ENCODE assay signal across 28 cellular contexts in genomic region chr2:8174641-8175257, GRCh38.
DNase-seq lines count a peak whose midpoint lies in the region; ATAC-seq, FAIRE-seq and TF ChIP-seq lines count a peak whose summit lies in the region.
"Had no signal": no experiment of that assay in that cellular context is flagged by ENCODE, and none has a peak within 500 bp of the region (broad histone marks: within the 10 kb centered on the region; RNA-seq: fewer than 3 reads in every experiment).

No MANE protein-coding gene starts in this region.

- peak overlapping the region in 4 of 7 donors; percentile 14 to 82 (median 46) for H3K27ac Mint-ChIP-seq in CD14-positive monocyte
- no peak overlapping the region for H3K27ac Mint-ChIP-seq in activated naive CD8-positive, alpha-beta T cell treated with anti-CD3 and anti-CD28 coated beads for 36 hours
- H3K27ac Mint-ChIP-seq: activated CD4-positive, alpha-beta memory T cell treated with anti-CD3 and anti-CD28 coated beads, Interleukin-2, amount 10 ng/mL, durations not matched to agents 7 days and 5 days; activated naive CD8-positive, alpha-beta T cell treated with anti-CD3 and anti-CD28 coated beads, Interleukin-2, amount 50 U/mL, for 24 hours; CD4-positive, CD25-positive, alpha-beta regulatory T cell; endodermal cell; GM23338 had no signal

- intact Hi-C loops in CD14-positive monocyte (cut with micrococcal nuclease) (loop anchor here (5.0 to 10.0 kb wide), 4 partner anchors 58 to 510 kb away; partner anchors contain the start of gene ID2 (in 1 of the 2)), sciatic nerve (cut with DNase I) (no loop called here), body of pancreas (cut with DNase I) (no loop called here)

- DNase-seq in CD14-positive monocyte (ENCODE audit: low spot score) = no peak
- peak; percentile 91 for DNase-seq in RCC 7860 (ENCODE audit: low spot score)
- DNase-seq in fibroblast of the aortic adventitia (ENCODE audit: low read depth) = peak; percentile 49
- no peak for DNase-seq in sciatic nerve (ENCODE audit: low spot score)
- no peak for DNase-seq in caudate nucleus (lab: John Stamatoyannopoulos, UW)
- no peak for DNase-seq in body of pancreas
- no peak for DNase-seq in NCI-H82 (lab: John Stamatoyannopoulos, UW)
- no peak for DNase-seq in activated naive CD8-positive, alpha-beta T cell treated with anti-CD3 and anti-CD28 coated beads for 36 hours
- DNase-seq: activated CD4-positive, alpha-beta memory T cell treated with anti-CD3 and anti-CD28 coated beads, Interleukin-2, amount 10 ng/mL, durations not matched to agents 7 days and 5 days; activated CD4-positive, CD25-positive, alpha-beta regulatory T cell treated with anti-CD3 and anti-CD28 coated beads, Interleukin-2, amount 50 U/mL, for 72 hours; activated effector memory CD4-positive, alpha-beta T cell treated with anti-CD3 and anti-CD28 coated beads, Interleukin-2, amount 50 U/mL, for 16 hours; activated naive CD8-positive, alpha-beta T cell treated with anti-CD3 and anti-CD28 coated beads, Interleukin-2, amount 50 U/mL, for 24 hours; activated T-cell treated with anti-CD3 and anti-CD28 coated beads for 4 hours; CD4-positive, CD25-positive, alpha-beta regulatory T cell; cortex of kidney; endodermal cell; mammary epithelial cell; NCI-H1436; NCI-H2107; PC-9; SIG-M5; small intestine; stimulated activated CD4-positive, alpha-beta T cell treated with anti-CD3 and anti-CD28 coated beads, Interleukin-2, amount 100 ng/mL, for 24 hours; testis had no signal

- peak; percentile 96 for FAIRE-seq in RCC 7860 (lab: Jason Lieb, UNC)
- FAIRE-seq: G401.6, K562, keratinocyte, small intestine had no signal

- H3K36me3 ChIP-seq in body of pancreas (replicated peaks in 1 of 2; ENCODE audit: insufficient read depth in 1 of 2, low read depth in 2 of 2) = no peaks in the 10 kb centered on the region

- peaks cover 54% of the 10 kb centered on the region for H3K4me1 Mint-ChIP-seq in CD14-positive monocyte
- H3K4me1 Mint-ChIP-seq in activated naive CD8-positive, alpha-beta T cell treated with anti-CD3 and anti-CD28 coated beads for 36 hours = no peaks in the 10 kb centered on the region
- H3K4me1 Mint-ChIP-seq: activated CD4-positive, alpha-beta memory T cell treated with anti-CD3 and anti-CD28 coated beads, Interleukin-2, amount 10 ng/mL, durations not matched to agents 7 days and 5 days had no signal

- no peak overlapping the region for H3K4me3 ChIP-seq in fibroblast of the aortic adventitia (ENCODE audit: low read depth, low read length)
- no peak overlapping the region for H3K4me3 ChIP-seq in body of pancreas
- H3K4me3 ChIP-seq: GM23338, K562, PC-9, testis had no signal

- H3K27me3 Mint-ChIP-seq in CD14-positive monocyte (ENCODE audit: low read depth in 3 of 3) = peaks cover 0 to 3% (median 1%) of the 10 kb centered on the region in 3 donors
- no peaks in the 10 kb centered on the region for H3K27me3 Mint-ChIP-seq in activated naive CD8-positive, alpha-beta T cell treated with anti-CD3 and anti-CD28 coated beads for 36 hours
- H3K27me3 Mint-ChIP-seq: CD4-positive, CD25-positive, alpha-beta regulatory T cell had no signal

- peaks cover 2 to 5% of the 10 kb centered on the region in 2 donors for H3K36me3 Mint-ChIP-seq in CD14-positive monocyte
- peaks cover 2% of the 10 kb centered on the region for H3K36me3 Mint-ChIP-seq in activated naive CD8-positive, alpha-beta T cell treated with anti-CD3 and anti-CD28 coated beads for 36 hours
- H3K36me3 Mint-ChIP-seq: CD4-positive, CD25-positive, alpha-beta regulatory T cell had no signal

- TF ChIP-seq CTCF in CD14-positive monocyte (IDR thresholded peaks at IDR 0.05) (no peak), fibroblast of the aortic adventitia (IDR thresholded peaks at IDR 0.05; ENCODE audit: insufficient read depth, low read length) (no peak), body of pancreas (IDR thresholded peaks at IDR 0.05) (no peak)

- no peaks in the 10 kb centered on the region for H3K27me3 ChIP-seq in body of pancreas
- H3K27me3 ChIP-seq: testis had no signal

- H3K4me1 ChIP-seq in body of pancreas = peaks cover 6% of the 10 kb centered on the region
- H3K4me1 ChIP-seq: testis had no signal

- TF ChIP-seq POLR2A in body of pancreas (IDR thresholded peaks at IDR 0.05) = no peak

- H3K27ac ChIP-seq in caudate nucleus (ENCODE audit: low read depth, low read length) (no peak overlapping the region), body of pancreas (no peak overlapping the region)
- H3K27ac ChIP-seq: PC-9, testis had no signal

- ATAC-seq in sciatic nerve = peak; percentile 66
- ATAC-seq in body of pancreas = no peak
- ATAC-seq: activated naive CD8-positive, alpha-beta T cell treated with anti-CD3 and anti-CD28 coated beads, Interleukin-2, amount 50 U/mL, for 24 hours; GM23338; K562 had no signal

- peaks cover 0 to 5% (median 0%) of the 10 kb centered on the region in 7 donors for H3K9me3 Mint-ChIP-seq in CD14-positive monocyte
- peaks cover 2% of the 10 kb centered on the region for H3K9me3 Mint-ChIP-seq in activated naive CD8-positive, alpha-beta T cell treated with anti-CD3 and anti-CD28 coated beads for 36 hours
- H3K9me3 Mint-ChIP-seq: GM23338 had no signal

- WGBS in body of pancreas, 2 donors = 75 to 78% methylated on average over 4 to 6 of the region's 6 CpGs

- H3K4me3 Mint-ChIP-seq in CD14-positive monocyte = no peak overlapping the region
- H3K4me3 Mint-ChIP-seq in activated naive CD8-positive, alpha-beta T cell treated with anti-CD3 and anti-CD28 coated beads for 36 hours = no peak overlapping the region
- H3K4me3 Mint-ChIP-seq: activated CD4-positive, alpha-beta memory T cell treated with anti-CD3 and anti-CD28 coated beads, Interleukin-2, amount 10 ng/mL, durations not matched to agents 7 days and 5 days; activated naive CD8-positive, alpha-beta T cell treated with anti-CD3 and anti-CD28 coated beads, Interleukin-2, amount 50 U/mL, for 24 hours; CD4-positive, CD25-positive, alpha-beta regulatory T cell; endodermal cell; GM23338 had no signal

- H3K9me3 ChIP-seq in body of pancreas = no peaks in the 10 kb centered on the region
- H3K9me3 ChIP-seq: testis had no signal

Comparison
In these comparisons a context has a peak if more than half of its experiments do, and no peak if none do; other contexts are left out.
1. DNase-seq: peak in RCC 7860 (single experiment) and fibroblast of the aortic adventitia (single experiment); none in CD14-positive monocyte (single experiment), sciatic nerve (single experiment), caudate nucleus (0 of 61), body of pancreas (0 of 4), NCI-H82 (single experiment) and activated naive CD8-positive, alpha-beta T cell treated with anti-CD3 and anti-CD28 coated beads for 36 hours (single experiment).
2. intact Hi-C loops: an anchor here in CD14-positive monocyte (5.0 to 10.0 kb wide); none called in sciatic nerve and body of pancreas.